ENCODE assay signal across 8 cellular contexts in the genomic region with DNA sequence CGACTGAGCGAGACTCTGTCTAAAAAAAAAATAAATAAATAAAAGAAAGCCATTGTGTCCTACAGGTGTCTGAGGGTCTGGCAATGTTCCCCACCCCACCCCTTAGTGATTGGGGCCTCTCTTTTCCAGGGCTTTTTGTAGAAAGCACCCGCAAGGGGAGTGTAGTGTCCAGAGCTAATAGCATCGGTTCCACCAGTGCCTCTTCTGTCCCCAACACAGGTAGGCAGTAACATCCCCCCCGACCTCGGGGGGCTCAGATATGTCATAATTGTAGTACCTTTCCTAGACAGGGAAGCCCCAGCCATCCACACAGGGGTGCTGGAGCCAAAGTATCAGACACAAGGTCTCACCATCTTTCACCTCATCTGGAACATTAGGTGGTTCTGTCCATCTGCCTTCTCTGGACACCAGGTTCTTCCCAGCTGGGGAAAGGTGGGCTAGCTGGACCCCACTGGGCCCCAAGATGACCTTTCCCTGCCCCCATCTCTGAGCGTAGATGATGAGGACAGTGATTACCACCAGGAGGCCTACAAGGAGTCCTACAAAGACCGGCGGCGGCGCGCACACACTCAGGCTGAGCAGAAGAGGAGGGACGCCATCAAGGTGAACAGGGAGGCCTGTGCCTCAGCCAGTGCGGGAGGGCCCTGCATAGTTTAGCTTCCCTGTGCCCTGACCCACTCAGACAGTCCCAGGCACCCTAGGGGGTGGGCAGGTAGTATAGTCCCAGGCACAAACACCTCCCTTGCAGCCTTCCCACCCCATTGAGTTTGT. TPM values are rescaled to one million over a fixed set of nuclear protein-coding genes. Genes with fewer than 3 reads are reported as not detected.
DNase-seq lines count a peak whose midpoint lies in the region; ATAC-seq and TF ChIP-seq lines count a peak whose summit lies in the region.

No MANE protein-coding gene starts in this region.

- CTCF ChIA-PET in activated naive CD4-positive, alpha-beta T cell treated with anti-CD3 and anti-CD28 coated beads for 36 hours (lab: Charles Lee), result interaction anchor here (0.7 to 1.1 kb wide), 2 partner anchors 20 to 23 kb away, joined by 3 to 4 read pairs; no protein-coding TSS in a partner anchor

- intact Hi-C loops in activated naive CD4-positive, alpha-beta T cell treated with anti-CD3 and anti-CD28 coated beads for 36 hours (cut with micrococcal nuclease), result no loop called here
- intact Hi-C loops in right lobe of liver (cut with DNase I), result no loop called here

- H3K9me3 ChIP-seq in right lobe of liver (no peaks in the 10 kb centered on the region), suprapubic skin (no peaks in the 10 kb centered on the region)

- H3K27me3 Mint-ChIP-seq in activated naive CD4-positive, alpha-beta T cell treated with anti-CD3 and anti-CD28 coated beads for 36 hours (ENCODE audit: low read depth), result no peaks in the 10 kb centered on the region
- no peaks in the 10 kb centered on the region for H3K27me3 Mint-ChIP-seq in activated T-helper 17 cell treated with anti-CD3 and anti-CD28 coated beads, Interleukin-2, amount 50 U/mL, for 72 hours

- H3K4me3 Mint-ChIP-seq in activated naive CD4-positive, alpha-beta T cell treated with anti-CD3 and anti-CD28 coated beads for 36 hours, result peak overlapping the region; percentile 93
- H3K4me3 Mint-ChIP-seq in activated T-helper 17 cell treated with anti-CD3 and anti-CD28 coated beads, Interleukin-2, amount 50 U/mL, for 72 hours, result peak overlapping the region; percentile 93

- no peak for DNase-seq in activated naive CD4-positive, alpha-beta T cell treated with anti-CD3 and anti-CD28 coated beads for 36 hours
- DNase-seq in activated naive CD4-positive, alpha-beta T cell treated with Interleukin-2 at 50 U/mL for 16 hours, result no peak
- DNase-seq in right lobe of liver (no peak), suprapubic skin (ENCODE audit: low spot score in 2 of 2) (peak in 1 of 2 donors; percentile 61), AG08396 (ENCODE audit: low spot score) (no peak)

- no peak for ATAC-seq in activated T-helper 17 cell treated with anti-CD3 and anti-CD28 coated beads, Interleukin-2, amount 50 U/mL, for 72 hours (replicated peaks)
- ATAC-seq in right lobe of liver (no peak), GM21717 (IDR thresholded peaks at IDR 0.05; ENCODE audit: unreplicated experiment) (no peak), HG03342 (IDR thresholded peaks at IDR 0.05; ENCODE audit: unreplicated experiment) (no peak)

- H3K36me3 ChIP-seq in right lobe of liver, result peaks cover 10 to 61% (median 27%) of the 10 kb centered on the region in 4 donors
- peaks cover 72% of the 10 kb centered on the region for H3K36me3 ChIP-seq in suprapubic skin

- no peaks in the 10 kb centered on the region for H3K9me3 Mint-ChIP-seq in activated naive CD4-positive, alpha-beta T cell treated with anti-CD3 and anti-CD28 coated beads for 36 hours
- no peaks in the 10 kb centered on the region for H3K9me3 Mint-ChIP-seq in activated T-helper 17 cell treated with anti-CD3 and anti-CD28 coated beads, Interleukin-2, amount 50 U/mL, for 72 hours

- H3K4me3 ChIP-seq in right lobe of liver (no peak overlapping the region), suprapubic skin (peak overlapping the region; percentile 85)

- H3K27ac ChIP-seq in right lobe of liver (peak overlapping the region in 2 of 3 donors; percentile 86 to 94), suprapubic skin (no peak overlapping the region)

- TF ChIP-seq EP300 in suprapubic skin (IDR thresholded peaks at IDR 0.05), result no peak

- H3K4me1 ChIP-seq in right lobe of liver (peaks cover 0 to 66% (median 25%) of the 10 kb centered on the region in 4 donors), suprapubic skin (peaks cover 46% of the 10 kb centered on the region)

- peaks cover 33% of the 10 kb centered on the region for H3K36me3 Mint-ChIP-seq in activated naive CD4-positive, alpha-beta T cell treated with anti-CD3 and anti-CD28 coated beads for 36 hours (ENCODE audit: low read depth)
- H3K36me3 Mint-ChIP-seq in activated T-helper 17 cell treated with anti-CD3 and anti-CD28 coated beads, Interleukin-2, amount 50 U/mL, for 72 hours (ENCODE audit: low read depth), result peaks cover 89% of the 10 kb centered on the region

- peak overlapping the region; percentile 93 for H3K27ac Mint-ChIP-seq in activated naive CD4-positive, alpha-beta T cell treated with anti-CD3 and anti-CD28 coated beads for 36 hours
- no peak overlapping the region for H3K27ac Mint-ChIP-seq in activated T-helper 17 cell treated with anti-CD3 and anti-CD28 coated beads, Interleukin-2, amount 50 U/mL, for 72 hours

- H3K4me1 Mint-ChIP-seq in activated naive CD4-positive, alpha-beta T cell treated with anti-CD3 and anti-CD28 coated beads for 36 hours (ENCODE audit: low read depth), result peaks cover 51% of the 10 kb centered on the region
- peaks cover 9% of the 10 kb centered on the region for H3K4me1 Mint-ChIP-seq in activated T-helper 17 cell treated with anti-CD3 and anti-CD28 coated beads, Interleukin-2, amount 50 U/mL, for 72 hours

- no peaks in the 10 kb centered on the region for H3K27me3 ChIP-seq in right lobe of liver
- no peaks in the 10 kb centered on the region for H3K27me3 ChIP-seq in suprapubic skin

- WGBS in right lobe of liver (ENCODE audit: insufficient coverage, low coverage, low lambda C conversion rate, missing lambda C conversion rate), result 50% methylated on average over 2 of the region's 14 CpGs
- 92% methylated on average over 14 of the region's 14 CpGs for WGBS in suprapubic skin

- TF ChIP-seq CTCF in right lobe of liver (IDR thresholded peaks at IDR 0.05), result no peak
- TF ChIP-seq CTCF in suprapubic skin (IDR thresholded peaks at IDR 0.05), result no peak

- TF ChIP-seq POLR2A in right lobe of liver (IDR thresholded peaks at IDR 0.05) (no peak), suprapubic skin (IDR thresholded peaks at IDR 0.05) (no peak)

RNA-seq across cellular contexts. Expression of gene MLX, which starts 1.6 kb away (rescaled TPM):
- total RNA-seq in activated naive CD4-positive, alpha-beta T cell treated with anti-CD3 and anti-CD28 coated beads for 36 hours, result 10 to 100 TPM; 22.1 to 24.7 TPM
- total RNA-seq in activated T-helper 17 cell treated with anti-CD3 and anti-CD28 coated beads, Interleukin-2, amount 50 U/mL, for 72 hours, result 10 to 100 TPM; 46.2 to 57.8 TPM
- 10 to 100 TPM; 34.5 to 46.2 (median 35.2) TPM for total RNA-seq in right lobe of liver
- total RNA-seq in suprapubic skin, result 10 to 100 TPM; 34.7 to 62.5 (median 44.3) TPM

RNA-seq across cellular contexts. Expression of gene COASY, which starts 6.6 kb away (rescaled TPM):
- total RNA-seq in activated naive CD4-positive, alpha-beta T cell treated with anti-CD3 and anti-CD28 coated beads for 36 hours, result 10 to 100 TPM; 93.3 to 93.6 TPM
- 100 to 1,000 TPM in 1 of 2 donors, 10 to 100 TPM in 1; 76.7 to 108 TPM for total RNA-seq in activated T-helper 17 cell treated with anti-CD3 and anti-CD28 coated beads, Interleukin-2, amount 50 U/mL, for 72 hours
- total RNA-seq in right lobe of liver (10 to 100 TPM; 48.1 to 70.5 (median 60.9) TPM), suprapubic skin (10 to 100 TPM; 41.1 to 54.0 (median 46.0) TPM)

RNA-seq across cellular contexts. Expression of gene PSMC3IP, which starts 9.0 kb away (rescaled TPM):
- total RNA-seq in activated naive CD4-positive, alpha-beta T cell treated with anti-CD3 and anti-CD28 coated beads for 36 hours, result 10 to 100 TPM; 38.6 to 42.2 TPM
- total RNA-seq in activated T-helper 17 cell treated with anti-CD3 and anti-CD28 coated beads, Interleukin-2, amount 50 U/mL, for 72 hours, result 10 to 100 TPM; 25.9 to 34.2 TPM
- total RNA-seq in right lobe of liver (1 to 10 TPM in 2 of 6 experiments, under 1 TPM in 4; 0.26 to 2.4 (median 0.76) TPM), suprapubic skin (1 to 10 TPM; 2.3 to 4.0 (median 3.6) TPM)

RNA-seq across cellular contexts. Expression of gene HSD17B1, which starts 15.8 kb away (rescaled TPM):
- under 1 TPM; 0.26 to 0.67 TPM for total RNA-seq in activated naive CD4-positive, alpha-beta T cell treated with anti-CD3 and anti-CD28 coated beads for 36 hours
- total RNA-seq in activated T-helper 17 cell treated with anti-CD3 and anti-CD28 coated beads, Interleukin-2, amount 50 U/mL, for 72 hours, result under 1 TPM; 0.82 to 0.90 TPM
- total RNA-seq in right lobe of liver, result 1 to 10 TPM in 1 of 6 experiments, under 1 TPM in 5; 0.31 to 1.1 (median 0.87) TPM
- 1 to 10 TPM; 1.2 to 8.8 (median 3.2) TPM for total RNA-seq in suprapubic skin

RNA-seq across cellular contexts. Expression of gene NAGLU, which starts 32.5 kb away (rescaled TPM):
- total RNA-seq in activated naive CD4-positive, alpha-beta T cell treated with anti-CD3 and anti-CD28 coated beads for 36 hours, result 10 to 100 TPM; 11.1 to 11.9 TPM
- 10 to 100 TPM in 1 of 2 donors, 1 to 10 TPM in 1; 8.4 to 11.0 TPM for total RNA-seq in activated T-helper 17 cell treated with anti-CD3 and anti-CD28 coated beads, Interleukin-2, amount 50 U/mL, for 72 hours
- 10 to 100 TPM; 36.4 to 81.6 (median 43.7) TPM for total RNA-seq in right lobe of liver
- total RNA-seq in suprapubic skin, result 10 to 100 TPM; 19.8 to 40.1 (median 30.4) TPM

Comparison
In these comparisons a context has a peak if more than half of its experiments do, and no peak if none do; other contexts are left out.
1. RNA of gene PSMC3IP, which starts 9.0 kb away (total RNA-seq): 38.6 to 42.2 TPM in activated naive CD4-positive, alpha-beta T cell treated with anti-CD3 and anti-CD28 coated beads for 36 hours and 25.9 to 34.2 TPM in activated T-helper 17 cell treated with anti-CD3 and anti-CD28 coated beads, Interleukin-2, amount 50 U/mL, for 72 hours; 2.3 to 4.0 TPM in suprapubic skin and 0.26 to 2.4 TPM in right lobe of liver; every median in the first group is over 4 times any median in the second.